Comparison of ENCODE assay signal across 9 cellular contexts in the genomic region with DNA sequence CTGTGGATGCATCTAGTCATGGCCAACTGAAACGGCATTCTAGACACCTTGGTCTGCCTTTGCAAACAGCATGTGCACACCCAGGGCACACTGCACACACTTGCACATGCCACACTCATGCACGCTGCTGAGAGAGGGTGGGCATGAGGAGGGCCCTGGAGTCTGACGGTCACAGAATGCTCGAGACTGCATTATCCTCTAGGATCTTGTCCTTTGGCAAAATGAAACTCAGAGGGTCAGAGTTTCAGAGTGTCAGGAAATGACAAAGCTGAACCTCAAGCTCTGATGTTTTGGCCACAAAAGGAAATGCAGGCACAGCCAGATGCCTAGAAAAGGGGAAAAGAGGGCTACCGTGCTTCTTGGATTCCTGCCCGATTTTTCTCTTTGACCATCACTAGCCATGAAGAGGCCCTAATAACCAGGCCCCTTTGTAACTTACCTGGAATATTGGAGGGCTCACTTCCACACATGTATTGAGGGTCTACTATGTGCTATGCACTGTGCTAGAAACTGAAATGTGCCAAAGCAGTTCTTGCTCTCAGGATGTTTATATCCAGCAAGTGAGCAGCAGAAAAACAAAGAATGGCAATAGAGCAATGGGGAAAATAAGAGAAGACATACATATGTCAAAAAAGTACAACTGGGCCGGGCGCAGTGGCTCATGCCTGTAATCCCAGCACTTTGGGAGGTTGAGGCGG.
DNase-seq lines count a peak whose midpoint lies in the region; ATAC-seq and TF ChIP-seq lines count a peak whose summit lies in the region.
"Had no signal": no experiment of that assay in that cellular context is flagged by ENCODE, and none has a peak within 500 bp of the region (broad histone marks: within the 10 kb centered on the region; RNA-seq: fewer than 3 reads in every experiment).

No MANE protein-coding gene starts in this region.

- no peaks in the 10 kb centered on the region for H3K36me3 Mint-ChIP-seq in WTC11
- no peaks in the 10 kb centered on the region for H3K36me3 Mint-ChIP-seq in memory B cell

- H3K9ac ChIP-seq in BLaER1 treated with 17β-estradiol and CSF1 and Interleukin-3, amounts not matched to agents 10 nM and 100 nM: peak overlapping the region in 9 of 11 experiments; percentile 22 to 65 (median 58); a peak in 16 of 22 replicates

- no peak for TF ChIP-seq CTCF in WTC11 (IDR thresholded peaks at IDR 0.05)

- H4K20me1 ChIP-seq in BLaER1 treated with 17β-estradiol and CSF1 and Interleukin-3, amounts not matched to agents 10 nM and 100 nM: no peaks in the 10 kb centered on the region

- H3K9me3 Mint-ChIP-seq in WTC11: no peaks in the 10 kb centered on the region
- H3K9me3 Mint-ChIP-seq in memory B cell: no peaks in the 10 kb centered on the region

- peaks cover 63 to 86% (median 74%) of the 10 kb centered on the region in 10 experiments for H3K4me1 ChIP-seq in BLaER1 treated with 17β-estradiol and CSF1 and Interleukin-3, amounts not matched to agents 10 nM and 100 nM

- ATAC-seq in WTC11 (no peak), memory B cell (ENCODE audit: low read depth) (no peak), HG03521 (IDR thresholded peaks at IDR 0.05; ENCODE audit: unreplicated experiment) (no peak)

- no peaks in the 10 kb centered on the region for H3K36me3 ChIP-seq in BLaER1 treated with 17β-estradiol and CSF1 and Interleukin-3, amounts not matched to agents 10 nM and 100 nM
- H3K36me3 ChIP-seq: SJSA1 had no signal

- POLR2A ChIA-PET in WTC11 (lab: Charles Lee): interaction anchor here (0.5 kb wide), 1 partner anchor 996 kb away, joined by 3 read pairs; no protein-coding TSS in a partner anchor

- DNase-seq in Kasumi-1 (lab: John Stamatoyannopoulos, UW) (peak; percentile 68 to 69), WTC11 (ENCODE audit: low spot score) (no peak), memory B cell (ENCODE audit: low spot score in 2 of 2) (no peak), AG08395 (ENCODE audit: low spot score) (no peak), HuH-7.5 (ENCODE audit: low spot score) (no peak)
- no peak for DNase-seq in stimulated activated CD4-positive, alpha-beta T cell treated with anti-CD3 and anti-CD28 coated beads, Interleukin-2, amount 100 ng/mL, for 48 hours

- H3K27me3 Mint-ChIP-seq in WTC11 (ENCODE audit: low read depth) (no peaks in the 10 kb centered on the region), memory B cell (no peaks in the 10 kb centered on the region)

- H3K27me3 ChIP-seq in BLaER1 treated with 17β-estradiol and CSF1 and Interleukin-3, amounts not matched to agents 10 nM and 100 nM: no peaks in the 10 kb centered on the region
- H3K27me3 ChIP-seq: SJSA1 had no signal

- H3K4me3 Mint-ChIP-seq in WTC11 (no peak overlapping the region), memory B cell (no peak overlapping the region)

- H3K27ac Mint-ChIP-seq in WTC11: peak overlapping the region; percentile 32; the same call in 1 of the 2 replicates
- peak overlapping the region; percentile 16 for H3K27ac Mint-ChIP-seq in memory B cell

- H3K4me3 ChIP-seq in BLaER1 treated with 17β-estradiol and CSF1 and Interleukin-3, amounts not matched to agents 10 nM and 100 nM: peak overlapping the region in 5 of 10 experiments; percentile 13 to 54 (median 33); a peak in 6 of 20 replicates
- H3K4me3 ChIP-seq: SJSA1 had no signal

- peaks cover 61% of the 10 kb centered on the region for H3K4me1 Mint-ChIP-seq in WTC11
- H3K4me1 Mint-ChIP-seq in memory B cell: peaks cover 22% of the 10 kb centered on the region

- H3K4me2 ChIP-seq in BLaER1 treated with 17β-estradiol and CSF1 and Interleukin-3, amounts not matched to agents 10 nM and 100 nM: peak overlapping the region; percentile 67 to 96 (median 84)

- H3K9me3 ChIP-seq in BLaER1 treated with 17β-estradiol and CSF1 and Interleukin-3, amounts not matched to agents 10 nM and 100 nM (replicated peaks in 1 of 11): no peaks in the 10 kb centered on the region
- H3K9me3 ChIP-seq: SJSA1 had no signal

- CTCF ChIA-PET in WTC11 (lab: Charles Lee): interaction anchor here (1.0 kb wide), 1 partner anchor 30 kb away, joined by 3 read pairs; no protein-coding TSS in a partner anchor

- peak overlapping the region; percentile 21 to 77 (median 62); a peak in 20 of 22 replicates for H3K27ac ChIP-seq in BLaER1 treated with 17β-estradiol and CSF1 and Interleukin-3, amounts not matched to agents 10 nM and 100 nM
- H3K27ac ChIP-seq: SJSA1 had no signal

TF ChIP-seq in WTC11, 78 proteins besides CTCF, POLR2A, EP300 and RAD21 (continues in another document):
- TF ChIP-seq, protein P1, sequence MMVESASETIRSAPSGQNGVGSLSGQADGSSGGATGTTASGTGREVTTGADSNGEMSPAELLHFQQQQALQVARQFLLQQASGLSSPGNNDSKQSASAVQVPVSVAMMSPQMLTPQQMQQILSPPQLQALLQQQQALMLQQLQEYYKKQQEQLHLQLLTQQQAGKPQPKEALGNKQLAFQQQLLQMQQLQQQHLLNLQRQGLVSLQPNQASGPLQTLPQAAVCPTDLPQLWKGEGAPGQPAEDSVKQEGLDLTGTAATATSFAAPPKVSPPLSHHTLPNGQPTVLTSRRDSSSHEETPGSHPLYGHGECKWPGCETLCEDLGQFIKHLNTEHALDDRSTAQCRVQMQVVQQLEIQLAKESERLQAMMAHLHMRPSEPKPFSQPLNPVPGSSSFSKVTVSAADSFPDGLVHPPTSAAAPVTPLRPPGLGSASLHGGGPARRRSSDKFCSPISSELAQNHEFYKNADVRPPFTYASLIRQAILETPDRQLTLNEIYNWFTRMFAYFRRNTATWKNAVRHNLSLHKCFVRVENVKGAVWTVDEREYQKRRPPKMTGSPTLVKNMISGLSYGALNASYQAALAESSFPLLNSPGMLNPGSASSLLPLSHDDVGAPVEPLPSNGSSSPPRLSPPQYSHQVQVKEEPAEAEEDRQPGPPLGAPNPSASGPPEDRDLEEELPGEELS (CRISPR knock-in tag; IDR thresholded peaks at IDR 0.05): no peak
- TF ChIP-seq NFE2L1 (CRISPR knock-in tag; IDR thresholded peaks at IDR 0.05) (no peak), GABPB1 (CRISPR knock-in tag; IDR thresholded peaks at IDR 0.05) (no peak), JUN (CRISPR knock-in tag; IDR thresholded peaks at IDR 0.05) (no peak), TEAD1 (CRISPR knock-in tag; IDR thresholded peaks at IDR 0.05) (no peak), PRRX2 (CRISPR knock-in tag; IDR thresholded peaks at IDR 0.05) (no peak), ZNF396 (CRISPR knock-in tag; IDR thresholded peaks at IDR 0.05; ENCODE audit: borderline replicate concordance) (no peak), IRF2 (CRISPR knock-in tag; IDR thresholded peaks at IDR 0.05; ENCODE audit: borderline replicate concordance, low read depth) (no peak), CREM (CRISPR knock-in tag; IDR thresholded peaks at IDR 0.05) (no peak), ELF4 (CRISPR knock-in tag; IDR thresholded peaks at IDR 0.05; ENCODE audit: low read depth) (no peak), SP1 (CRISPR knock-in tag; conservative IDR thresholded peaks at IDR 0.05) (no peak), ESRRA (CRISPR knock-in tag; IDR thresholded peaks at IDR 0.05; ENCODE audit: borderline replicate concordance) (no peak)
- TF ChIP-seq, protein P2, sequence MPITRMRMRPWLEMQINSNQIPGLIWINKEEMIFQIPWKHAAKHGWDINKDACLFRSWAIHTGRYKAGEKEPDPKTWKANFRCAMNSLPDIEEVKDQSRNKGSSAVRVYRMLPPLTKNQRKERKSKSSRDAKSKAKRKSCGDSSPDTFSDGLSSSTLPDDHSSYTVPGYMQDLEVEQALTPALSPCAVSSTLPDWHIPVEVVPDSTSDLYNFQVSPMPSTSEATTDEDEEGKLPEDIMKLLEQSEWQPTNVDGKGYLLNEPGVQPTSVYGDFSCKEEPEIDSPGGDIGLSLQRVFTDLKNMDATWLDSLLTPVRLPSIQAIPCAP (CRISPR knock-in tag; IDR thresholded peaks at IDR 0.05): no peak
- TF ChIP-seq, protein P3, sequence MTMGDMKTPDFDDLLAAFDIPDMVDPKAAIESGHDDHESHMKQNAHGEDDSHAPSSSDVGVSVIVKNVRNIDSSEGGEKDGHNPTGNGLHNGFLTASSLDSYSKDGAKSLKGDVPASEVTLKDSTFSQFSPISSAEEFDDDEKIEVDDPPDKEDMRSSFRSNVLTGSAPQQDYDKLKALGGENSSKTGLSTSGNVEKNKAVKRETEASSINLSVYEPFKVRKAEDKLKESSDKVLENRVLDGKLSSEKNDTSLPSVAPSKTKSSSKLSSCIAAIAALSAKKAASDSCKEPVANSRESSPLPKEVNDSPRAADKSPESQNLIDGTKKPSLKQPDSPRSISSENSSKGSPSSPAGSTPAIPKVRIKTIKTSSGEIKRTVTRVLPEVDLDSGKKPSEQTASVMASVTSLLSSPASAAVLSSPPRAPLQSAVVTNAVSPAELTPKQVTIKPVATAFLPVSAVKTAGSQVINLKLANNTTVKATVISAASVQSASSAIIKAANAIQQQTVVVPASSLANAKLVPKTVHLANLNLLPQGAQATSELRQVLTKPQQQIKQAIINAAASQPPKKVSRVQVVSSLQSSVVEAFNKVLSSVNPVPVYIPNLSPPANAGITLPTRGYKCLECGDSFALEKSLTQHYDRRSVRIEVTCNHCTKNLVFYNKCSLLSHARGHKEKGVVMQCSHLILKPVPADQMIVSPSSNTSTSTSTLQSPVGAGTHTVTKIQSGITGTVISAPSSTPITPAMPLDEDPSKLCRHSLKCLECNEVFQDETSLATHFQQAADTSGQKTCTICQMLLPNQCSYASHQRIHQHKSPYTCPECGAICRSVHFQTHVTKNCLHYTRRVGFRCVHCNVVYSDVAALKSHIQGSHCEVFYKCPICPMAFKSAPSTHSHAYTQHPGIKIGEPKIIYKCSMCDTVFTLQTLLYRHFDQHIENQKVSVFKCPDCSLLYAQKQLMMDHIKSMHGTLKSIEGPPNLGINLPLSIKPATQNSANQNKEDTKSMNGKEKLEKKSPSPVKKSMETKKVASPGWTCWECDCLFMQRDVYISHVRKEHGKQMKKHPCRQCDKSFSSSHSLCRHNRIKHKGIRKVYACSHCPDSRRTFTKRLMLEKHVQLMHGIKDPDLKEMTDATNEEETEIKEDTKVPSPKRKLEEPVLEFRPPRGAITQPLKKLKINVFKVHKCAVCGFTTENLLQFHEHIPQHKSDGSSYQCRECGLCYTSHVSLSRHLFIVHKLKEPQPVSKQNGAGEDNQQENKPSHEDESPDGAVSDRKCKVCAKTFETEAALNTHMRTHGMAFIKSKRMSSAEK (CRISPR knock-in tag; IDR thresholded peaks at IDR 0.05; ENCODE audit: borderline replicate concordance): no peak
- TF ChIP-seq, protein P4, sequence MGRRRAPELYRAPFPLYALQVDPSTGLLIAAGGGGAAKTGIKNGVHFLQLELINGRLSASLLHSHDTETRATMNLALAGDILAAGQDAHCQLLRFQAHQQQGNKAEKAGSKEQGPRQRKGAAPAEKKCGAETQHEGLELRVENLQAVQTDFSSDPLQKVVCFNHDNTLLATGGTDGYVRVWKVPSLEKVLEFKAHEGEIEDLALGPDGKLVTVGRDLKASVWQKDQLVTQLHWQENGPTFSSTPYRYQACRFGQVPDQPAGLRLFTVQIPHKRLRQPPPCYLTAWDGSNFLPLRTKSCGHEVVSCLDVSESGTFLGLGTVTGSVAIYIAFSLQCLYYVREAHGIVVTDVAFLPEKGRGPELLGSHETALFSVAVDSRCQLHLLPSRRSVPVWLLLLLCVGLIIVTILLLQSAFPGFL (CRISPR knock-in tag; IDR thresholded peaks at IDR 0.05; ENCODE audit: borderline replicate concordance): no peak

Comparison
In these comparisons a context has a peak if more than half of its experiments do, and no peak if none do; other contexts are left out.
1. DNase-seq: peak in Kasumi-1 (2 of 2); none in WTC11 (single experiment), memory B cell (0 of 2), AG08395 (single experiment), HuH-7.5 (single experiment) and stimulated activated CD4-positive, alpha-beta T cell treated with anti-CD3 and anti-CD28 coated beads, Interleukin-2, amount 100 ng/mL, for 48 hours (0 of 2).